Comparison of ENCODE assay signal across 7 cellular contexts in the genomic region with DNA sequence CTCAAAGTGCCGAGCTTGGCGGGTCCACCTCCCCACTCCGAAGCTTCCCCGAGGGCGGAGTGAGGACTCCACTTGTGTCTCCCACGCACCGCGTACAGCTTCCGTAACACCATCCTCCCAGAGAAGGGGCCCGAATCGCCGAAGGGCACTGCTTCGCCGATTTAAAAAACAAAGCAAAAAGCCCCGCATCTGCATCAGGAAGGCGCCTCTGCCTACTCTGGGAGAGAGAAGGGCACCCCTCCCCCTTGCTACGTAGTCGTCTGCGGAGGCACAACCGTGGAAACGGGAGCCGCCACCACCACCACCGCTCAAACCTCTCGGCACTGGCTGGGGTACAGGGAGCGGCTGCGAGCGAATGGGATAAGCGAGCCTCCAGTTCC.
DNase-seq lines count a peak whose midpoint lies in the region; ATAC-seq and TF ChIP-seq lines count a peak whose summit lies in the region.

No MANE protein-coding gene starts in this region.

- peaks cover 22 to 28% of the 10 kb centered on the region in 2 donors for H3K36me3 ChIP-seq in mucosa of rectum (ENCODE audit: control insufficient read depth in 2 of 2, insufficient read depth in 2 of 2, low read length in 2 of 2)

- no peaks in the 10 kb centered on the region for H3K9me3 ChIP-seq in mucosa of rectum (ENCODE audit: control insufficient read depth in 2 of 2, low read length in 2 of 2)

- peak; percentile 16 for ATAC-seq in GM18505 (IDR thresholded peaks at IDR 0.05; ENCODE audit: unreplicated experiment)
- ATAC-seq in HG02623 (IDR thresholded peaks at IDR 0.05; ENCODE audit: unreplicated experiment) = peak; percentile 20

- peak overlapping the region; percentile 97 to 98 for H3K4me3 ChIP-seq in mucosa of rectum (ENCODE audit: low read length in 2 of 2)

- H3K4me1 ChIP-seq in mucosa of rectum (ENCODE audit: control insufficient read depth in 2 of 2, insufficient read depth in 2 of 2, low read length in 2 of 2) = peaks cover 18 to 28% of the 10 kb centered on the region in 2 donors

- peak; percentile 25 for DNase-seq in NCI-H128 (lab: John Stamatoyannopoulos, UW; ENCODE audit: unreplicated experiment)
- DNase-seq in activated CD4-positive, alpha-beta T cell treated with anti-CD3 and anti-CD28 coated beads, Interleukin-2, amount 50 U/mL, for 48 hours = peak; percentile 73 to 75
- DNase-seq in effector CD8-positive, alpha-beta T cell (lab: John Stamatoyannopoulos, UW) = peak; percentile 56
- peak; percentile 46 for DNase-seq in stimulated activated CD8-positive, alpha-beta memory T cell treated with anti-CD3 and anti-CD28 coated beads, Interleukin-7, amount 100 ng/mL, for 24 hours (ENCODE audit: low read depth)

- peak overlapping the region; percentile 97 to 98 for H3K27ac ChIP-seq in mucosa of rectum (ENCODE audit: low read depth in 2 of 2, low read length in 2 of 2)

- no peak for TF ChIP-seq POLR2A in GM18505 (IDR thresholded peaks at IDR 0.05; ENCODE audit: borderline replicate concordance, extremely low read depth, insufficient read depth, insufficient read length)

- H3K27me3 ChIP-seq in mucosa of rectum (ENCODE audit: control insufficient read depth in 2 of 2, insufficient read depth in 2 of 2, low read length in 2 of 2) = no peaks in the 10 kb centered on the region

- H3K9ac ChIP-seq in mucosa of rectum (ENCODE audit: low read depth in 1 of 2, low read length in 2 of 2) = peak overlapping the region; percentile 97

Comparison
In these comparisons a context has a peak if more than half of its experiments do, and no peak if none do; other contexts are left out.
1. Peak in every context shown above with its lines: DNase-seq, ATAC-seq, H3K4me3 ChIP-seq and H3K27ac ChIP-seq.